24 cellular contexts compared by ENCODE assay signal in genomic region chr14:103867020-103867419, GRCh38. TPM values are rescaled to one million over a fixed set of nuclear protein-coding genes. Genes with fewer than 3 reads are reported as not detected.
DNase-seq lines count a peak whose midpoint lies in the region; ATAC-seq and TF ChIP-seq lines count a peak whose summit lies in the region.
"Had no signal": no experiment of that assay in that cellular context is flagged by ENCODE, and none has a peak within 500 bp of the region (broad histone marks: within the 10 kb centered on the region; RNA-seq: fewer than 3 reads in every experiment).

No MANE protein-coding gene starts in this region.

- 91% methylated on average over 8 of the region's 10 CpGs for WGBS in mammary epithelial cell (ENCODE audit: low coverage, missing lambda C conversion rate)
- 92% methylated on average over 10 of the region's 10 CpGs for WGBS in right cardiac atrium

- H3K27ac Mint-ChIP-seq in WTC11 = no peak overlapping the region
- H3K27ac Mint-ChIP-seq: activated CD8-positive, alpha-beta T cell treated with anti-CD3 and anti-CD28 coated beads, Interleukin-2, amount 10 ng/mL, durations not matched to agents 7 days and 5 days; activated naive CD8-positive, alpha-beta T cell; naive thymus-derived CD4-positive, alpha-beta T cell; T-helper 17 cell had no signal

- TF ChIP-seq CTCF in mammary epithelial cell (conservative IDR thresholded peaks at IDR 0.05 in 1 of 2, IDR thresholded peaks at IDR 0.05 in 1 of 2; ENCODE audit: extremely low read depth in 1 of 2, insufficient read depth in 1 of 2, low read depth in 1 of 2, low read length in 2 of 2) = no peak
- no peak for TF ChIP-seq CTCF in WTC11 (IDR thresholded peaks at IDR 0.05)

- H3K4me2 ChIP-seq in mammary epithelial cell (ENCODE audit: insufficient read depth, low read depth, low read length) = peak overlapping the region; percentile 47
- H3K4me2 ChIP-seq: KMS-11 had no signal

- H3K9ac ChIP-seq in mammary epithelial cell (ENCODE audit: insufficient read depth, low read length) = no peak overlapping the region
- H3K9ac ChIP-seq in rectal smooth muscle tissue (ENCODE audit: low read length) = no peak overlapping the region
- H3K9ac ChIP-seq: KMS-11 had no signal

- DNase-seq in H7 (peak; percentile 41), mammary epithelial cell (no peak), right cardiac atrium (peak in 1 of 3 donors; percentile 18), hypothalamus (lab: John Stamatoyannopoulos, UW) (no peak), WTC11 (ENCODE audit: low spot score) (no peak)
- DNase-seq: activated CD4-positive, alpha-beta T cell treated with anti-CD3 and anti-CD28 coated beads for 1 hour; activated CD8-positive, alpha-beta T cell treated with anti-CD3 and anti-CD28 coated beads, Interleukin-2, amount 10 ng/mL, durations not matched to agents 7 days and 5 days; activated effector memory CD4-positive, alpha-beta T cell treated with Interleukin-2 at 50 U/mL for 16 hours; Calu3; DND-41; midbrain; naive thymus-derived CD4-positive, alpha-beta T cell; NCI-H146; NCI-H774; spleen; stimulated activated CD4-positive, alpha-beta T cell treated with anti-CD3 and anti-CD28 coated beads, Interleukin-2, amount 100 ng/mL, for 48 hours; T-helper 17 cell had no signal

- ATAC-seq in right cardiac atrium (no peak), HG03097 (IDR thresholded peaks at IDR 0.05; ENCODE audit: low FRiP score, unreplicated experiment) (no peak), WTC11 (no peak)
- ATAC-seq: activated CD8-positive, alpha-beta T cell treated with anti-CD3 and anti-CD28 coated beads, Interleukin-2, amount 10 ng/mL, durations not matched to agents 7 days and 5 days; HCT116; naive thymus-derived CD4-positive, alpha-beta T cell; T-helper 17 cell had no signal

- H3K27ac ChIP-seq in mammary epithelial cell (ENCODE audit: insufficient read depth, low read depth, low read length) (no peak overlapping the region), right cardiac atrium (ENCODE audit: low read length) (peak overlapping the region; percentile 31), rectal smooth muscle tissue (ENCODE audit: low read depth, low read length) (peak overlapping the region; percentile 68)
- H3K27ac ChIP-seq: KMS-11, SK-N-MC, spleen had no signal

- no peaks in the 10 kb centered on the region for H3K9me3 Mint-ChIP-seq in WTC11
- H3K9me3 Mint-ChIP-seq: naive thymus-derived CD4-positive, alpha-beta T cell had no signal

- peaks cover 25% of the 10 kb centered on the region for H3K4me1 ChIP-seq in mammary epithelial cell (ENCODE audit: insufficient read depth, low read length)
- H3K4me1 ChIP-seq in right cardiac atrium (ENCODE audit: control insufficient read depth, insufficient read depth, low read length) = peaks cover 2% of the 10 kb centered on the region
- peaks cover 5% of the 10 kb centered on the region for H3K4me1 ChIP-seq in rectal smooth muscle tissue (ENCODE audit: control insufficient read depth, insufficient read depth, low read length)

- peak overlapping the region; percentile 19 for H2AFZ ChIP-seq in mammary epithelial cell (ENCODE audit: low read depth, low read length)

- no peaks in the 10 kb centered on the region for H3K27me3 Mint-ChIP-seq in WTC11 (ENCODE audit: low read depth)

- no peaks in the 10 kb centered on the region for H3K9me3 ChIP-seq in mammary epithelial cell (replicated peaks; ENCODE audit: insufficient read depth, low read length)
- no peaks in the 10 kb centered on the region for H3K9me3 ChIP-seq in right cardiac atrium (ENCODE audit: control insufficient read depth, low read length)
- H3K9me3 ChIP-seq: spleen had no signal

- CTCF ChIA-PET in mammary epithelial cell (lab: Charles Lee; ENCODE audit: low non-redundant PET) (no interaction called here), WTC11 (lab: Charles Lee) (interaction anchor here (0.9 to 2.1 kb wide), 6 partner anchors 11 to 211 kb away, joined by 3 to 9 read pairs (median 4); no protein-coding TSS in a partner anchor)

- H3K79me2 ChIP-seq in mammary epithelial cell (ENCODE audit: insufficient read depth, low read length) = no peaks in the 10 kb centered on the region

- no peak overlapping the region for H3K4me3 ChIP-seq in H7 (ENCODE audit: insufficient read depth, low read depth, low read length)
- H3K4me3 ChIP-seq in mammary epithelial cell (replicated peaks in 1 of 3; ENCODE audit: insufficient read depth in 1 of 3, low read depth in 2 of 3, low read length in 3 of 3) = no peak overlapping the region
- H3K4me3 ChIP-seq in right cardiac atrium (ENCODE audit: low read length) = no peak overlapping the region
- no peak overlapping the region for H3K4me3 ChIP-seq in rectal smooth muscle tissue (ENCODE audit: low read length)
- H3K4me3 ChIP-seq: dorsolateral prefrontal cortex, SK-N-MC, spleen had no signal

- dilution Hi-C loops in mammary epithelial cell (cut with HindIII; ENCODE audit: low sequenced_read_pairs) = no loop called here

- in situ Hi-C loops in mammary epithelial cell (cut with MboI; ENCODE audit: low sequenced_read_pairs in 2 of 2) = no loop called here

- H3K4me1 Mint-ChIP-seq in WTC11 = peaks cover 4% of the 10 kb centered on the region
- H3K4me1 Mint-ChIP-seq: naive thymus-derived CD4-positive, alpha-beta T cell had no signal

- intact Hi-C loops in mammary epithelial cell (cut with micrococcal nuclease) = loop anchor here (5.0 kb wide), 1 partner anchor 45 kb away; no protein-coding TSS in a partner anchor
- intact Hi-C loops in right cardiac atrium (cut with DNase I) = no loop called here

- no peak overlapping the region for H3K4me3 Mint-ChIP-seq in WTC11
- H3K4me3 Mint-ChIP-seq: activated CD8-positive, alpha-beta T cell treated with anti-CD3 and anti-CD28 coated beads, Interleukin-2, amount 10 ng/mL, durations not matched to agents 7 days and 5 days; activated naive CD8-positive, alpha-beta T cell; naive thymus-derived CD4-positive, alpha-beta T cell; T-helper 17 cell had no signal

- BruUV-seq in mammary epithelial cell (replicated peaks; lab: Mats Ljungman, UMichigan) = no TSS peak

- H3K27me3 ChIP-seq in H7 (ENCODE audit: control insufficient read depth, insufficient read depth, low read length) (no peaks in the 10 kb centered on the region), mammary epithelial cell (ENCODE audit: insufficient read depth, low read length) (no peaks in the 10 kb centered on the region), right cardiac atrium (ENCODE audit: control insufficient read depth, insufficient read depth) (no peaks in the 10 kb centered on the region), rectal smooth muscle tissue (ENCODE audit: control insufficient read depth, insufficient read depth, low read length) (no peaks in the 10 kb centered on the region)
- H3K27me3 ChIP-seq: dorsolateral prefrontal cortex had no signal

- POLR2A ChIA-PET in WTC11 (lab: Charles Lee) = no interaction called here

- no peaks in the 10 kb centered on the region for H4K20me1 ChIP-seq in mammary epithelial cell (ENCODE audit: insufficient read depth, low read length)

- no peaks in the 10 kb centered on the region for H3K36me3 Mint-ChIP-seq in WTC11
- H3K36me3 Mint-ChIP-seq: activated naive CD8-positive, alpha-beta T cell; naive thymus-derived CD4-positive, alpha-beta T cell had no signal

- H3K36me3 ChIP-seq in H7 (replicated peaks; ENCODE audit: control insufficient read depth, insufficient read depth, low read length) = no peaks in the 10 kb centered on the region
- H3K36me3 ChIP-seq in mammary epithelial cell (ENCODE audit: insufficient read depth, low read length) = no peaks in the 10 kb centered on the region
- H3K36me3 ChIP-seq in rectal smooth muscle tissue (ENCODE audit: control insufficient read depth, insufficient read depth, low read length) = no peaks in the 10 kb centered on the region
- H3K36me3 ChIP-seq: spleen had no signal

TF ChIP-seq in WTC11, 78 proteins besides CTCF, POLR2A, EP300 and RAD21 (continues in another document):
- no peak for TF ChIP-seq ZNF281 (CRISPR knock-in tag; IDR thresholded peaks at IDR 0.05)

RNA-seq across cellular contexts. Expression of gene PPP1R13B, which starts 19.6 kb away (rescaled TPM):
- total RNA-seq in H7 (2014; rRNA removed; shearing (Covaris generic)) = 2.3 and 2.8 TPM in 2 replicates
- 10 to 100 TPM in 1 of 2 donors, 1 to 10 TPM in 1; 6.8 to 22.8 TPM for total RNA-seq in mammary epithelial cell
- 6.2 TPM for polyA plus RNA-seq in mammary epithelial cell
- 45.8 TPM for polyA minus RNA-seq in mammary epithelial cell
- total RNA-seq in right cardiac atrium = 100 to 1,000 TPM; 102 to 158 (median 117) TPM
- 50.1 TPM for polyA plus RNA-seq in right cardiac atrium
- total RNA-seq in WTC11 (2021) = 9.3 to 10.3 TPM (median 10.0 TPM) in 3 replicates
